Comparison of ENCODE assay signal across 1 cellular context in the genomic region with DNA sequence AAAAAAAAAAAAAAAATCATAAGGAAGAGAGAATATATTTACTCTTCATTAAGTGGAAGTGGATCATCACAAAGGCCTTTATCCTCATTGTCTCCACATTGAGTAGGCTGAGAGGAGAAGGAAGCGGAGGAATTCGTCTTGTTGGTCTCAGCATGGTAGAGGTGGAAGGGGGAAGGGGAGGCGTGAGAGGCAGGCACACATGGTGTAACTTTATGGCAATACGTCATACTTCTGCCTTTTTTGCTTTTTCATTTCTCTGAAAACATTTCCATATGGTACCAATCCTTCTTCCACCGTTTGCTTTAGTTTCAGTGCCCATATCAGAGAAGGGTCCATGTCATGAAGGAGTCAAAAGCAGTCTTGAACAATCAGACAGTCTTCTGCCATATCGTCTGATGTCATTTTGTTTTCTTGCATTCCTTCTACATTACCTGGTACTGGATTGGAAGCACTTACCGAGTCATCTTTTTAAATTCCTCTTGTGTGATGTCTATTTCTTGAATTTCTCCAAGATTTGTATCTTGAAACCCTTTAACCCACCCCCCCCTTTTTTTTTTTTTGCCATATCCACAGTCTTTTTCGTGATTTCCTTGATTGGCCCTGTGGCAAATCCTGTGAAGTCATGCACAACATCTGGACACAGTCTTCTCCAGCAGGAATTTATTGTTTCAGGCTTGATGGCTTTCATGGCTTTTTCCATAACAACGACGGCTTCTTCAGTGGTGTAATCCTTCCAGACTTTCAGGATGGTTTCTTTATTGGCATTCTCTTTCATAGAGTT.
TF ChIP-seq lines count a peak whose summit lies in the region.

No MANE protein-coding gene starts in this region.

TF ChIP-seq in H1, 55 proteins besides CTCF, POLR2A, EP300 and RAD21:
- TF ChIP-seq CHD1 (IDR thresholded peaks at IDR 0.05; ENCODE audit: low read depth, low read length) = no peak
- TF ChIP-seq, protein P1, sequence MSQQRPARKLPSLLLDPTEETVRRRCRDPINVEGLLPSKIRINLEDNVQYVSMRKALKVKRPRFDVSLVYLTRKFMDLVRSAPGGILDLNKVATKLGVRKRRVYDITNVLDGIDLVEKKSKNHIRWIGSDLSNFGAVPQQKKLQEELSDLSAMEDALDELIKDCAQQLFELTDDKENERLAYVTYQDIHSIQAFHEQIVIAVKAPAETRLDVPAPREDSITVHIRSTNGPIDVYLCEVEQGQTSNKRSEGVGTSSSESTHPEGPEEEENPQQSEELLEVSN (IDR thresholded peaks at IDR 0.05) = no peak
- TF ChIP-seq CEBPB (IDR thresholded peaks at IDR 0.05; ENCODE audit: low read depth, low read length) = no peak
- no peak for TF ChIP-seq TAF7 (optimal IDR thresholded peaks at IDR 0.05; ENCODE audit: borderline replicate concordance, low read depth, low read length)
- no peak for TF ChIP-seq SIN3A (conservative IDR thresholded peaks at IDR 0.05 in 1 of 2, IDR thresholded peaks at IDR 0.05 in 1 of 2; ENCODE audit: low read depth in 1 of 2, low read length in 2 of 2)
- no peak for TF ChIP-seq CHD2 (IDR thresholded peaks at IDR 0.05; ENCODE audit: low read length)
- no peak for TF ChIP-seq SAP30 (IDR thresholded peaks at IDR 0.05; ENCODE audit: insufficient read depth, insufficient replicate concordance, low read length)
- TF ChIP-seq, protein P2, sequence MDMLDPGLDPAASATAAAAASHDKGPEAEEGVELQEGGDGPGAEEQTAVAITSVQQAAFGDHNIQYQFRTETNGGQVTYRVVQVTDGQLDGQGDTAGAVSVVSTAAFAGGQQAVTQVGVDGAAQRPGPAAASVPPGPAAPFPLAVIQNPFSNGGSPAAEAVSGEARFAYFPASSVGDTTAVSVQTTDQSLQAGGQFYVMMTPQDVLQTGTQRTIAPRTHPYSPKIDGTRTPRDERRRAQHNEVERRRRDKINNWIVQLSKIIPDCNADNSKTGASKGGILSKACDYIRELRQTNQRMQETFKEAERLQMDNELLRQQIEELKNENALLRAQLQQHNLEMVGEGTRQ (IDR thresholded peaks at IDR 0.05; ENCODE audit: low read length) = no peak
- TF ChIP-seq CBX5 (IDR thresholded peaks at IDR 0.05; ENCODE audit: low read depth, low read length) = no peak
TF ChIP-seq in H1: peak in this region for 0.
